Comparison of ENCODE assay signal across 19 cellular contexts in the genomic region with DNA sequence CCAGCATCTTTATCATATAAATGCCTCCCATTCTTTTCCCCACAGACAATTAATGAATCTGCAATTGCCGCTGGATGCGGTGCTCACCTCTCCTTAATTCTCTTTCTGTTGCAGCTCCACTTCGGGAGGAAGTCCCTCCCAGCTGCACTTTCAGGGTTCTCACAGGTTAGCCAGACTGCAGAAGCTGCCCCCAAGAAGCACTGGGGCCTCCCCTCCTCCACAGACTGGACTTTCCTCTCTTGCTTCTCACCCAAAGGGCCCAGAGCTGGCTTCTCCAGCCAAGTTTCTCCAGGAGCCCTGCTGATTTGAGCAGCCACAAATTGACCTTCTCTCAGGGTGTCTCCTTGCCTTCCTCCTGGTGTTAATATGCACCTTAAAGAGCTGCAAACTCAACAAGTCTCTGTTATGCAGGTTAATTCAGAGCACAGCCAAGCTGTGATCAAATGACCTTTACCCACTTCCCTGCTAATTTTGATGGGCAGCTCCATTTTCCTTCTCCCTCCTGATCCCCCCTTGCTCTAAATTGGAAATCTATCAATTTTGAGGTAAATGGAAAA.
DNase-seq lines count a peak whose midpoint lies in the region; ATAC-seq and TF ChIP-seq lines count a peak whose summit lies in the region.
"Had no signal": no experiment of that assay in that cellular context is flagged by ENCODE, and none has a peak within 500 bp of the region (broad histone marks: within the 10 kb centered on the region; RNA-seq: fewer than 3 reads in every experiment).

No MANE protein-coding gene starts in this region.

- no peak overlapping the region for H3K9ac ChIP-seq in iPS-20b (ENCODE audit: low read depth, low read length)

- H3K9me3 ChIP-seq in WERI-Rb-1 (ENCODE audit: severe bottlenecking) (peaks cover 10% of the 10 kb centered on the region), iPS-20b (ENCODE audit: insufficient read depth, low read depth, low read length) (peaks cover 4% of the 10 kb centered on the region)

- peak overlapping the region; percentile 68 for H3K27ac Mint-ChIP-seq in neural crest cell (ENCODE audit: unreplicated experiment)
- H3K27ac Mint-ChIP-seq: B cell had no signal

- H3K4me3 Mint-ChIP-seq in neural crest cell, result no peak overlapping the region
- H3K4me3 Mint-ChIP-seq: B cell had no signal

- H3K9me3 Mint-ChIP-seq in neural crest cell, result peaks cover 11% of the 10 kb centered on the region

- ATAC-seq in HG03469 (IDR thresholded peaks at IDR 0.05; ENCODE audit: unreplicated experiment), result no peak
- no peak for ATAC-seq in HG03432 (IDR thresholded peaks at IDR 0.05; ENCODE audit: unreplicated experiment)
- no peak for ATAC-seq in GM21576 (IDR thresholded peaks at IDR 0.05; ENCODE audit: unreplicated experiment)
- ATAC-seq: HCT116, HepG2 had no signal

- H3K36me3 ChIP-seq in H7 (replicated peaks; ENCODE audit: control insufficient read depth, insufficient read depth, low read length), result no peaks in the 10 kb centered on the region
- no peaks in the 10 kb centered on the region; the same call in 1 of the 2 replicates for H3K36me3 ChIP-seq in WERI-Rb-1
- no peaks in the 10 kb centered on the region for H3K36me3 ChIP-seq in iPS-20b (ENCODE audit: insufficient read depth, low read depth, low read length)

- H3K36me3 Mint-ChIP-seq in neural crest cell (ENCODE audit: low read depth), result no peaks in the 10 kb centered on the region

- no peaks in the 10 kb centered on the region for H3K27me3 Mint-ChIP-seq in neural crest cell (ENCODE audit: low read depth)

- H3K4me1 Mint-ChIP-seq in neural crest cell, result peaks cover 17% of the 10 kb centered on the region
- H3K4me1 Mint-ChIP-seq: B cell had no signal

- peak overlapping the region; percentile 79 for H3K27ac ChIP-seq in WERI-Rb-1
- no peak overlapping the region for H3K27ac ChIP-seq in iPS-20b (ENCODE audit: low read length)

- peaks cover 15% of the 10 kb centered on the region; the same call in 1 of the 2 replicates for H3K4me1 ChIP-seq in iPS-20b (ENCODE audit: insufficient read depth, low read length)

- H3K27me3 ChIP-seq in H7 (ENCODE audit: control insufficient read depth, insufficient read depth, low read length) (no peaks in the 10 kb centered on the region; the same call in 1 of the 2 replicates), WERI-Rb-1 (ENCODE audit: insufficient read depth, low read depth, severe bottlenecking) (no peaks in the 10 kb centered on the region), iPS-20b (ENCODE audit: insufficient read depth, low read length) (peaks cover 14% of the 10 kb centered on the region)

- H3K4me3 ChIP-seq in H7 (ENCODE audit: insufficient read depth, low read depth, low read length) (no peak overlapping the region), WERI-Rb-1 (ENCODE audit: low read depth, low read length) (no peak overlapping the region), iPS-20b (ENCODE audit: low read length) (peak overlapping the region; percentile 4; the same call in 1 of the 2 replicates)

- TF ChIP-seq CTCF in WERI-Rb-1 (IDR thresholded peaks at IDR 0.05; ENCODE audit: low read depth, low read length) (no peak), neural crest cell (conservative IDR thresholded peaks at IDR 0.05) (no peak)

- DNase-seq in H7, result peak; percentile 55
- DNase-seq in WERI-Rb-1, result no peak
- DNase-seq in neural crest cell (ENCODE audit: low read depth, low spot score), result no peak
- DNase-seq in superior temporal gyrus (ENCODE audit: extremely low spot score), result no peak
- DNase-seq: DND-41, KG1, NCI-H187, NCI-H2107, NCI-H2227 treated with DMSO at 0.1 percent for 48 hours, NCI-H510A treated with DMSO at 0.1 percent for 48 hours, OCI-M1, SHP77 had no signal
